In genomic region chr21:43659136-43660000, GRCh38 we compare ENCODE assay signal across 1 cellular context.
TF ChIP-seq lines count a peak whose summit lies in the region.

Gene HSF2BP (minus strand): TSS chr21:43659488. CDS start chr21:43658096, 1,392 bp downstream.
Gene RRP1B (plus strand): TSS chr21:43659560. CDS start chr21:43659665, 105 bp downstream.

TF ChIP-seq in K562, 482 proteins besides CTCF, POLR2A, EP300 and RAD21 (continued from another document and continues in another):
- TF ChIP-seq FOXK1 (CRISPR knock-in tag; IDR thresholded peaks at IDR 0.05; ENCODE audit: borderline replicate concordance) (peak; percentile 93), ELF1 (tag; IDR thresholded peaks at IDR 0.05) (0 out of 2 replicates have a peak, but pooled peaks have one; percentile 59), BDP1 (IDR thresholded peaks at IDR 0.05; ENCODE audit: insufficient read depth, insufficient read length) (no peak), RBM22 (IDR thresholded peaks at IDR 0.05; ENCODE audit: low read depth, low read length, poor library complexity, severe bottlenecking) (no peak), CREB3L1 (IDR thresholded peaks at IDR 0.05; ENCODE audit: borderline replicate concordance, low read depth) (peak; percentile 97), SIN3A (IDR thresholded peaks at IDR 0.05; ENCODE audit: borderline replicate concordance in 2 of 2, control insufficient read depth in 1 of 2, low read depth in 2 of 2, low read length in 2 of 2) (peak; percentile 87 to 97; a peak in 3 of 4 replicates), ZNF280B (CRISPR knock-in tag; IDR thresholded peaks at IDR 0.05) (no peak), ZBTB49 (CRISPR knock-in tag; IDR thresholded peaks at IDR 0.05; ENCODE audit: borderline replicate concordance) (peak; percentile 95; the same call in 1 of the 2 replicates), RAD51 (IDR thresholded peaks at IDR 0.05; ENCODE audit: borderline replicate concordance, low read depth) (no peak), CBX5 (IDR thresholded peaks at IDR 0.05; ENCODE audit: borderline replicate concordance, low read depth) (no peak), MIER1 (IDR thresholded peaks at IDR 0.05; ENCODE audit: low read depth) (0 out of 2 replicates have a peak, but pooled peaks have one; percentile 21), ZNF121 (CRISPR knock-in tag; conservative IDR thresholded peaks at IDR 0.05) (peak; percentile 59), ZNF263 (CRISPR knock-in tag; IDR thresholded peaks at IDR 0.05; ENCODE audit: borderline replicate concordance) (peak; percentile 60; the same call in 1 of the 2 replicates), RBM25 (IDR thresholded peaks at IDR 0.05; ENCODE audit: low read depth, low read length, severe bottlenecking) (peak; percentile 49), DPF2 (IDR thresholded peaks at IDR 0.05) (peak; percentile 78; the same call in 1 of the 2 replicates), THRA (IDR thresholded peaks at IDR 0.05) (no peak), SP1 (CRISPR knock-in tag; IDR thresholded peaks at IDR 0.05) (peak; percentile 80), ZBTB2 (IDR thresholded peaks at IDR 0.05) (peak; percentile 61; the same call in 1 of the 2 replicates), TSHZ1 (CRISPR knock-in tag; IDR thresholded peaks at IDR 0.05) (no peak), ZNF143 (CRISPR knock-in tag; IDR thresholded peaks at IDR 0.05) (peak; percentile 73), CREB1 (IDR thresholded peaks at IDR 0.05) (peak; percentile 97), CREB1 (CRISPR knock-in tag; IDR thresholded peaks at IDR 0.05) (peak; percentile 98), ARNT (IDR thresholded peaks at IDR 0.05) (peak in 1 of 2 experiments; percentile 30; a peak in 1 of 4 replicates), OTX1 (CRISPR knock-in tag; IDR thresholded peaks at IDR 0.05) (no peak), TCF7L2 (IDR thresholded peaks at IDR 0.05; ENCODE audit: low read depth, low read length) (peak; percentile 29; the same call in 1 of the 2 replicates), ZC3H11A (IDR thresholded peaks at IDR 0.05; ENCODE audit: low read depth, low read length) (0 out of 2 replicates have a peak, but pooled peaks have one; percentile 26), SOX6 (IDR thresholded peaks at IDR 0.05) (peak; percentile 71), ZBTB17 (CRISPR knock-in tag; IDR thresholded peaks at IDR 0.05) (no peak; the same call in 1 of the 2 replicates), HOMEZ (CRISPR knock-in tag; IDR thresholded peaks at IDR 0.05) (no peak), ZZZ3 (IDR thresholded peaks at IDR 0.05) (no peak), MLX (CRISPR knock-in tag; conservative IDR thresholded peaks at IDR 0.05) (peak in 1 of 2 experiments; percentile 96; a peak in 2 of 4 replicates), NKRF (IDR thresholded peaks at IDR 0.05; ENCODE audit: borderline replicate concordance) (peak; percentile 88; the same call in 1 of the 2 replicates), TCF15 (CRISPR knock-in tag; IDR thresholded peaks at IDR 0.05) (no peak), MAFK (IDR thresholded peaks at IDR 0.05; ENCODE audit: low read length) (no peak), MCM7 (IDR thresholded peaks at IDR 0.05) (no peak), HDAC1 (IDR thresholded peaks at IDR 0.05) (peak in 1 of 2 experiments; percentile 91; a peak in 2 of 4 replicates), POLR2AphosphoS2 (IDR thresholded peaks at IDR 0.05; ENCODE audit: low read length) (no peak), ID3 (CRISPR knock-in tag; IDR thresholded peaks at IDR 0.05) (no peak), ID3 (tag; IDR thresholded peaks at IDR 0.05) (peak; percentile 99), TFAM (CRISPR knock-in tag; conservative IDR thresholded peaks at IDR 0.05) (no peak), TSC22D4 (tag; IDR thresholded peaks at IDR 0.05) (no peak), HEY1 (CRISPR knock-in tag; IDR thresholded peaks at IDR 0.05; ENCODE audit: borderline replicate concordance) (no peak), ZNF239 (CRISPR knock-in tag; IDR thresholded peaks at IDR 0.05) (no peak), ZBTB7A (IDR thresholded peaks at IDR 0.05; ENCODE audit: borderline replicate concordance, control insufficient read depth, low read depth, low read length) (no peak), ZNF436 (CRISPR knock-in tag; IDR thresholded peaks at IDR 0.05) (no peak)
